ENCODE assay signal across 8 cellular contexts in genomic region chr15:44501768-44502366, GRCh38. TPM values are rescaled to one million over a fixed set of nuclear protein-coding genes. Genes with fewer than 3 reads are reported as not detected.
DNase-seq lines count a peak whose midpoint lies in the region; ATAC-seq and TF ChIP-seq lines count a peak whose summit lies in the region.

No MANE protein-coding gene starts in this region.

- H3K36me3 ChIP-seq in brain microvascular endothelial cell (replicated peaks): peaks cover 10% of the 10 kb centered on the region
- H3K36me3 ChIP-seq in left lung: peaks cover 0 to 66% of the 10 kb centered on the region in 2 donors

- in situ Hi-C loops in brain microvascular endothelial cell (cut with HindIII; ENCODE audit: low pct_ligation_motif_present, low sequenced_read_pairs): no loop called here

- H3K27me3 ChIP-seq in brain microvascular endothelial cell (replicated peaks): no peaks in the 10 kb centered on the region
- no peaks in the 10 kb centered on the region for H3K27me3 ChIP-seq in left lung

- no peak overlapping the region for H3K4me3 ChIP-seq in brain microvascular endothelial cell (ENCODE audit: low read depth, low read length)
- no peak overlapping the region for H3K4me3 ChIP-seq in left lung

- H3K4me1 ChIP-seq in left lung: no peaks in the 10 kb centered on the region

- H3K27ac ChIP-seq in brain microvascular endothelial cell (no peak overlapping the region), left lung (no peak overlapping the region)

- intact Hi-C loops in left lung (cut with DNase I): no loop called here

- TF ChIP-seq CTCF in brain microvascular endothelial cell (IDR thresholded peaks at IDR 0.05; ENCODE audit: low read depth, low read length, missing control alignments): peak; percentile 54
- peak; percentile 26 to 46 for TF ChIP-seq CTCF in left lung (IDR thresholded peaks at IDR 0.05)

- DNase-seq in A172 (ENCODE audit: low spot score): peak; percentile 26
- peak; percentile 16 for DNase-seq in GM04504 (ENCODE audit: low read depth)
- DNase-seq in NCI-H526 (lab: John Stamatoyannopoulos, UW): peak; percentile 14 to 32
- DNase-seq in brain microvascular endothelial cell: no peak
- DNase-seq in left lung: no peak

- no peaks in the 10 kb centered on the region for H3K9me3 ChIP-seq in left lung

- ATAC-seq in left lung (peak; percentile 74), GM18870 (IDR thresholded peaks at IDR 0.05; ENCODE audit: unreplicated experiment) (no peak), GM21360 (IDR thresholded peaks at IDR 0.05; ENCODE audit: unreplicated experiment) (no peak), GM19035 (IDR thresholded peaks at IDR 0.05; ENCODE audit: unreplicated experiment) (no peak)

RNA-seq across cellular contexts. Expression of gene EIF3J, which starts 35.1 kb away (rescaled TPM):
- total RNA-seq in A172 (2014; rRNA removed; shearing (Covaris generic)): 43.4 and 54.1 TPM in 2 replicates
- total RNA-seq in left lung: 10 to 100 TPM; 58.9 to 77.1 TPM

Comparison
In these comparisons a context has a peak if more than half of its experiments do, and no peak if none do; other contexts are left out.
1. DNase-seq: peak in A172 (single experiment), GM04504 (single experiment) and NCI-H526 (2 of 2); none in brain microvascular endothelial cell (single experiment) and left lung (0 of 2).